1 cellular context compared by ENCODE assay signal in genomic region chr1:174982971-174983689, GRCh38.
A peak's percentile ranks its signal among the peaks of the same experiment; 100 is the strongest.
TF ChIP-seq lines count a peak whose summit lies in the region.

No MANE protein-coding gene starts in this region.

TF ChIP-seq in K562, 482 proteins besides CTCF, POLR2A, EP300 and RAD21 (continued from another document):
- no peak for TF ChIP-seq ZBTB11 (CRISPR knock-in tag; IDR thresholded peaks at IDR 0.05)
- TF ChIP-seq CBX3 (IDR thresholded peaks at IDR 0.05; ENCODE audit: borderline replicate concordance in 1 of 2, low read length in 2 of 2), result peak in 1 of 2 experiments; percentile 56; a peak in 1 of 3 replicates
- peak; percentile 80; the same call in 1 of the 2 replicates for TF ChIP-seq CHAMP1 (IDR thresholded peaks at IDR 0.05)
- no peak for TF ChIP-seq HINFP (tag; conservative IDR thresholded peaks at IDR 0.05; ENCODE audit: low read depth)
- TF ChIP-seq KDM5B (IDR thresholded peaks at IDR 0.05; ENCODE audit: insufficient replicate concordance, low read depth, low read length), result no peak
- no peak for TF ChIP-seq RBM34 (IDR thresholded peaks at IDR 0.05; ENCODE audit: borderline replicate concordance, insufficient read depth, low read length)
- peak; percentile 68 for TF ChIP-seq DEAF1 (CRISPR knock-in tag; IDR thresholded peaks at IDR 0.05)
- peak; percentile 64; the same call in 1 of the 2 replicates for TF ChIP-seq ARID2 (IDR thresholded peaks at IDR 0.05)
